8 cellular contexts compared by ENCODE assay signal in genomic region chr2:173884403-173884802, GRCh38.
DNase-seq lines count a peak whose midpoint lies in the region; ATAC-seq and TF ChIP-seq lines count a peak whose summit lies in the region.

No MANE protein-coding gene starts in this region.

- H3K4me2 ChIP-seq in mesenchymal stem cell (ENCODE audit: low read length, poor library complexity, severe bottlenecking) = no peak overlapping the region

- no peak overlapping the region for H2BK12ac ChIP-seq in mesenchymal stem cell (ENCODE audit: low read length in 2 of 2)

- H4K8ac ChIP-seq in mesenchymal stem cell (ENCODE audit: low read length) = no peak overlapping the region

- no peak overlapping the region for H2AK5ac ChIP-seq in mesenchymal stem cell (ENCODE audit: low read length, severe bottlenecking)

- CTCF ChIA-PET in A673 (lab: Charles Lee) = interaction anchor here (0.6 kb wide), 1 partner anchor 51 kb away, joined by 3 read pairs; no protein-coding TSS in a partner anchor
- CTCF ChIA-PET in RWPE1 (lab: Yijun Ruan, JAX) = interaction anchor here (0.6 to 0.7 kb wide), 3 partner anchors 353 to 950 kb away, joined by 4 to 6 read pairs (median 5); no protein-coding TSS in a partner anchor

- no peak overlapping the region for H3K4ac ChIP-seq in mesenchymal stem cell (ENCODE audit: low read depth in 1 of 2, low read length in 2 of 2)

- H2BK5ac ChIP-seq in mesenchymal stem cell (ENCODE audit: low read depth, low read length, poor library complexity, severe bottlenecking) = no peak overlapping the region

- peaks cover 7% of the 10 kb centered on the region for H3K9me3 ChIP-seq in A673 (ENCODE audit: low read depth, low read length, poor library complexity, severe bottlenecking)
- H3K9me3 ChIP-seq in mesenchymal stem cell (ENCODE audit: control insufficient read depth, low read length) = peaks cover 4% of the 10 kb centered on the region

- no peak overlapping the region for H2AFZ ChIP-seq in mesenchymal stem cell (ENCODE audit: low read depth, low read length)

- H2BK120ac ChIP-seq in mesenchymal stem cell (ENCODE audit: low read depth, low read length) = no peak overlapping the region

- no peaks in the 10 kb centered on the region for H3K36me3 ChIP-seq in A673 (ENCODE audit: insufficient read depth, low read length, poor library complexity, severe bottlenecking)
- no peaks in the 10 kb centered on the region for H3K36me3 ChIP-seq in GM06990 (ENCODE audit: control insufficient read depth, insufficient read depth, low read length)
- no peaks in the 10 kb centered on the region for H3K36me3 ChIP-seq in mesenchymal stem cell (ENCODE audit: control insufficient read depth in 1 of 2, insufficient read depth in 2 of 2, low read depth in 1 of 2, low read length in 2 of 2)

- H3K27me3 ChIP-seq in A673 (replicated peaks; ENCODE audit: insufficient read depth, low read depth, low read length, poor library complexity) = no peaks in the 10 kb centered on the region
- no peaks in the 10 kb centered on the region for H3K27me3 ChIP-seq in GM06990 (replicated peaks; ENCODE audit: control insufficient read depth, insufficient read depth, low read length)
- no peaks in the 10 kb centered on the region for H3K27me3 ChIP-seq in mesenchymal stem cell (ENCODE audit: control insufficient read depth in 1 of 2, insufficient read depth in 1 of 2, low read length in 2 of 2)

- TF ChIP-seq CTCF in A673 (conservative IDR thresholded peaks at IDR 0.05; ENCODE audit: low read depth, low read length) (peak; percentile 51; the same call in 1 of the 2 replicates), GM06990 (IDR thresholded peaks at IDR 0.05; ENCODE audit: insufficient read depth, low read length, poor library complexity, severe bottlenecking) (peak; percentile 53), RWPE1 (conservative IDR thresholded peaks at IDR 0.05; ENCODE audit: low read depth) (peak; percentile 36)

- no peak overlapping the region for H3K23ac ChIP-seq in mesenchymal stem cell (ENCODE audit: low read length in 2 of 2)

- no peak overlapping the region for H3K9ac ChIP-seq in mesenchymal stem cell (ENCODE audit: low read length)

- no peak overlapping the region for H3K14ac ChIP-seq in mesenchymal stem cell (ENCODE audit: low read length in 2 of 2)

- WGBS in mesenchymal stem cell = 90% methylated on average over 1 of the region's 1 CpG

- POLR2A ChIA-PET in A673 (lab: Charles Lee; ENCODE audit: low non-redundant PET) (no interaction called here), RWPE1 (lab: Yijun Ruan, JAX; ENCODE audit: low non-redundant PET) (interaction anchor here (0.6 kb wide), 1 partner anchor 79 kb away, joined by 3 read pairs; no protein-coding TSS in a partner anchor)

- H3K18ac ChIP-seq in mesenchymal stem cell (ENCODE audit: low read depth in 1 of 2, low read length in 2 of 2) = no peak overlapping the region

- BruUV-seq in A673 (replicated peaks; lab: Mats Ljungman, UMichigan) = no TSS peak

- no peak overlapping the region for H2BK15ac ChIP-seq in mesenchymal stem cell (ENCODE audit: low read depth, poor library complexity, severe bottlenecking)

- H3K27ac ChIP-seq in A673 (ENCODE audit: low read depth, low read length, poor library complexity, severe bottlenecking) = no peak overlapping the region
- no peak overlapping the region for H3K27ac ChIP-seq in RWPE1
- H3K27ac ChIP-seq in mesenchymal stem cell (ENCODE audit: low read length, poor library complexity, severe bottlenecking) = no peak overlapping the region

- DNase-seq in A673 (ENCODE audit: low spot score) (peak; percentile 39), GM06990 (ENCODE audit: extremely low read depth, insufficient read length) (no peak), RWPE1 (ENCODE audit: low spot score) (peak; percentile 42), dermis blood vessel endothelial cell (peak; percentile 72), mesenchymal stem cell (peak; percentile 53), dedifferentiated amniotic fluid mesenchymal stem cell (ENCODE audit: extremely low spot score) (no peak)

- no peak overlapping the region for H4K91ac ChIP-seq in mesenchymal stem cell (ENCODE audit: low read length)

- intact Hi-C loops in A673 (cut with micrococcal nuclease; ENCODE audit: unreplicated experiment) = no loop called here

- H3K4me3 ChIP-seq in A673 (ENCODE audit: low read depth, low read length, poor library complexity, severe bottlenecking) (no peak overlapping the region), GM06990 (replicated peaks; ENCODE audit: low read depth, low read length) (no peak overlapping the region), mesenchymal stem cell (ENCODE audit: insufficient read depth in 1 of 2, low read depth in 1 of 2, low read length in 2 of 2) (no peak overlapping the region)

- ATAC-seq in GM21360 (IDR thresholded peaks at IDR 0.05; ENCODE audit: unreplicated experiment) (no peak), HG03025 (IDR thresholded peaks at IDR 0.05; ENCODE audit: low FRiP score, unreplicated experiment) (no peak)

- no peaks in the 10 kb centered on the region for H3K79me1 ChIP-seq in mesenchymal stem cell (replicated peaks; ENCODE audit: low read length, poor library complexity, severe bottlenecking)

- H3K4me1 ChIP-seq in A673 (ENCODE audit: insufficient read depth, low read length, poor library complexity, severe bottlenecking) (peaks cover 9% of the 10 kb centered on the region), mesenchymal stem cell (ENCODE audit: control insufficient read depth, insufficient read depth, low read depth, low read length) (peaks cover 4% of the 10 kb centered on the region)

Comparison
In these comparisons a context has a peak if more than half of its experiments do, and no peak if none do; other contexts are left out.
1. DNase-seq: peak in A673 (single experiment), RWPE1 (single experiment), dermis blood vessel endothelial cell (single experiment) and mesenchymal stem cell (single experiment); none in GM06990 (single experiment) and dedifferentiated amniotic fluid mesenchymal stem cell (single experiment).
2. Peak in every context shown above with its lines, with median percentiles within 50 percentile points of each other: CTCF ChIP-seq.